In the genomic region with DNA sequence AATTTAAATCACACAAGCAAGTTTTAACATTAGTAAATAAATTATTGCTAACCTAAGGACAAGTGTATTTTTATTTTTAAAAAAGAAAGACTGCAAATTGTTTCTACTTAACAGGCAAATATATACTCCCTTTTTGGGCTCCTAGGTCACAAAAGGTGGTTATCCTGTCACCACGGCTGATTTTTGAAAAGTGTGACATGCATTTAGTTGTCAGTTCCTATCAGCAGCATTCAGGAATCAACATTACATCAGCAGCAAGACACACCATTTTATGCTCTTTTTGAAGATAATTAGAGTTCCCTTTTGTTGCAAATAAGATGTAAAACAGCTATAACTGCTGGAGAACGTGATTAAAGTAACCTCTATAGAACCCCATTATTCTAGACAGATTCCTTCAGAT, we compare ENCODE assay signal across 9 cellular contexts.
"Had no signal": no experiment of that assay in that cellular context is flagged by ENCODE, and none has a peak within 500 bp of the region (broad histone marks: within the 10 kb centered on the region; RNA-seq: fewer than 3 reads in every experiment).

No MANE protein-coding gene starts in this region.

- DNase-seq: GM23248, GOT3, H7, H9, HCEC 1CT, HFFc6 had no signal

- H3K9ac ChIP-seq: GM23248 had no signal

- H3K4me1 Mint-ChIP-seq: H9 had no signal

- H2AFZ ChIP-seq: GM23248, GM23338 had no signal

- H3K27ac Mint-ChIP-seq: GM23338, H9, HFFc6 had no signal

- H3K27ac ChIP-seq: GM23248 had no signal

- ATAC-seq: GM23338, HCT116 had no signal

- H3K4me2 ChIP-seq: GM23338 had no signal

- H3K9me3 Mint-ChIP-seq: HFFc6 had no signal

- H3K36me3 ChIP-seq: HAP-1 had no signal

- H3K9me3 ChIP-seq: HAP-1 had no signal

- H3K4me3 ChIP-seq: GM23248, GM23338, HAP-1 had no signal

- H3K4me3 Mint-ChIP-seq: GM23338, H9, HFFc6 had no signal
